ENCODE assay signal across 11 cellular contexts in the genomic region with DNA sequence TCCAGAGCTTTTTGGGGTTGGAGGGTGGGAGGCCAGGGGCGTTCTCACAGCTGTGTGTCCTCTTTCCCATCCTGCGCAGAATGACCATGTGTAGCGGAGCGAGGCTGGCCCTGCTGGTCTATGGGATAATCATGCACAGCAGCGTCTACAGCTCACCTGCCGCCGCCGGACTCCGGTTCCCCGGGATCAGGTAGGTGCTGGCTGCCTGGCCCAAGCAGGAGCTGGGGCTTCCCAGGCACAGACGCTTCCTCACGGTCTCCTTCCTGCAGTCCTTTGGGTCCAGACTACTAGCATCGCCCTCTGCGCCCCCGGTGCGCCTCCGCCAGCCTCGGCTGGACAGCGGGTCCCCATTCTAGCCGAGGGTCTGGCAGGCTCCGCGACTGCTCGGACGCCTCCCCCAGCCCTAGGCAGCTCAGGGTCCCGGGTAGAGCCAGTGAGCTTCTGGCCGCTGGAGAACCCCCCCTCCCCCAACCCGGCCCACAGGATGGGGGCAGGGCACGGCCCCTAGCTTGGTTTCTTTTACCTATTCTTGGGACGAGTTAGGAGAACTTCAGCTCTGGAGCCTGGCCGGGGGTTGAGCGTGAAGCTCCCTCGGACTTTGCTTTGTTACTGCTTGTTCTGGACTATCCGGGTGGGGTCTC. TPM values are rescaled to one million over a fixed set of nuclear protein-coding genes. Genes with fewer than 3 reads are reported as not detected.
A peak's percentile ranks its signal among the peaks of the same experiment; 100 is the strongest.
DNase-seq lines count a peak whose midpoint lies in the region; ATAC-seq and TF ChIP-seq lines count a peak whose summit lies in the region.
"Had no signal": no experiment of that assay in that cellular context is flagged by ENCODE, and none has a peak within 500 bp of the region (broad histone marks: within the 10 kb centered on the region; RNA-seq: fewer than 3 reads in every experiment).

No MANE protein-coding gene starts in this region.

- H3K27ac ChIP-seq in upper lobe of right lung (no peak overlapping the region), substantia nigra (ENCODE audit: low read depth, low read length, poor library complexity, severe bottlenecking) (no peak overlapping the region)
- H3K27ac ChIP-seq: HL-60 had no signal

- peaks cover 9% of the 10 kb centered on the region; the same call in 1 of the 2 replicates for H3K36me3 ChIP-seq in BE2C
- no peaks in the 10 kb centered on the region for H3K36me3 ChIP-seq in upper lobe of right lung

- no peaks in the 10 kb centered on the region for H3K9me3 Mint-ChIP-seq in activated T-helper 1 cell treated with anti-CD3 and anti-CD28 coated beads, Interleukin-12 subunit alpha, Interleukin-12 subunit beta, Interleukin-2, Interleukin-4 antibody, amounts not matched to agents 30 ng/mL and 10 ng/mL and 1 ng/mL, durations not matched to agents 14 hours and 24 hours and 36 hours

- H3K36me3 Mint-ChIP-seq in activated T-helper 1 cell treated with anti-CD3 and anti-CD28 coated beads, Interleukin-12 subunit alpha, Interleukin-12 subunit beta, Interleukin-2, Interleukin-4 antibody, amounts not matched to agents 30 ng/mL and 10 ng/mL and 1 ng/mL, durations not matched to agents 14 hours and 24 hours and 36 hours (ENCODE audit: low read depth) = peaks cover 5% of the 10 kb centered on the region

- ATAC-seq in upper lobe of right lung = no peak

- peak; percentile 22 for DNase-seq in BE2C
- peak; percentile 53 for DNase-seq in D341Med (ENCODE audit: low spot score)
- no peak for DNase-seq in activated T-helper 1 cell treated with anti-CD3 and anti-CD28 coated beads, Interleukin-12 subunit alpha, Interleukin-12 subunit beta, Interleukin-2, Interleukin-4 antibody, amounts not matched to agents 30 ng/mL and 10 ng/mL and 1 ng/mL, durations not matched to agents 14 hours and 24 hours and 36 hours (ENCODE audit: low spot score)
- peak; percentile 29 for DNase-seq in iPS-NIHi11 (ENCODE audit: low spot score)
- no peak for DNase-seq in NCI-H187 treated with DMSO at 0.1 percent for 48 hours (lab: John Stamatoyannopoulos, UW)
- no peak for DNase-seq in upper lobe of right lung
- DNase-seq in substantia nigra (lab: John Stamatoyannopoulos, UW) = no peak
- no peak for DNase-seq in T-helper 9 cell
- DNase-seq: activated CD8-positive, alpha-beta memory T cell treated with anti-CD3 and anti-CD28 coated beads, Interleukin-2, amount 50 U/mL, for 4 hours; trophoblast cell had no signal

- TF ChIP-seq CTCF in BE2C (IDR thresholded peaks at IDR 0.05; ENCODE audit: low read depth, low read length) = no peak
- no peak for TF ChIP-seq CTCF in upper lobe of right lung (IDR thresholded peaks at IDR 0.05)

- H3K27ac Mint-ChIP-seq in activated T-helper 1 cell treated with anti-CD3 and anti-CD28 coated beads, Interleukin-12 subunit alpha, Interleukin-12 subunit beta, Interleukin-2, Interleukin-4 antibody, amounts not matched to agents 30 ng/mL and 10 ng/mL and 1 ng/mL, durations not matched to agents 14 hours and 24 hours and 36 hours = peak overlapping the region; percentile 57

- H3K4me1 ChIP-seq in BE2C (peaks cover 4% of the 10 kb centered on the region; the same call in 1 of the 2 replicates), upper lobe of right lung (peaks cover 28% of the 10 kb centered on the region)

- no peak overlapping the region for H3K4me3 Mint-ChIP-seq in activated T-helper 1 cell treated with anti-CD3 and anti-CD28 coated beads, Interleukin-12 subunit alpha, Interleukin-12 subunit beta, Interleukin-2, Interleukin-4 antibody, amounts not matched to agents 30 ng/mL and 10 ng/mL and 1 ng/mL, durations not matched to agents 14 hours and 24 hours and 36 hours

- peak overlapping the region; percentile 68 for H3K4me3 ChIP-seq in BE2C (ENCODE audit: low read depth, low read length)
- H3K4me3 ChIP-seq in upper lobe of right lung = no peak overlapping the region

- peaks cover 7% of the 10 kb centered on the region for H3K4me1 Mint-ChIP-seq in activated T-helper 1 cell treated with anti-CD3 and anti-CD28 coated beads, Interleukin-12 subunit alpha, Interleukin-12 subunit beta, Interleukin-2, Interleukin-4 antibody, amounts not matched to agents 30 ng/mL and 10 ng/mL and 1 ng/mL, durations not matched to agents 14 hours and 24 hours and 36 hours (ENCODE audit: low read depth)

- H3K9me3 ChIP-seq in BE2C (no peaks in the 10 kb centered on the region), upper lobe of right lung (no peaks in the 10 kb centered on the region)

- no peaks in the 10 kb centered on the region for H3K27me3 ChIP-seq in BE2C
- H3K27me3 ChIP-seq in upper lobe of right lung = peaks cover 96% of the 10 kb centered on the region

- peaks cover 70% of the 10 kb centered on the region for H3K27me3 Mint-ChIP-seq in activated T-helper 1 cell treated with anti-CD3 and anti-CD28 coated beads, Interleukin-12 subunit alpha, Interleukin-12 subunit beta, Interleukin-2, Interleukin-4 antibody, amounts not matched to agents 30 ng/mL and 10 ng/mL and 1 ng/mL, durations not matched to agents 14 hours and 24 hours and 36 hours (ENCODE audit: insufficient read depth)

- intact Hi-C loops in activated T-helper 1 cell treated with anti-CD3 and anti-CD28 coated beads, Interleukin-12 subunit alpha, Interleukin-12 subunit beta, Interleukin-2, Interleukin-4 antibody, amounts not matched to agents 30 ng/mL and 10 ng/mL and 1 ng/mL, durations not matched to agents 14 hours and 24 hours and 36 hours (cut with micrococcal nuclease) = no loop called here
- intact Hi-C loops in upper lobe of right lung (cut with DNase I) = no loop called here

RNA-seq across cellular contexts. Expression of a gene that starts 0.8 kb away (rescaled TPM):
- 30.1 TPM for polyA plus RNA-seq in BE2C (2012; ENCODE audit: insufficient read depth, insufficient read length, low read depth)
- not detected in 2 replicates for total RNA-seq in activated T-helper 1 cell treated with anti-CD3 and anti-CD28 coated beads, Interleukin-12 subunit alpha, Interleukin-12 subunit beta, Interleukin-2, Interleukin-4 antibody, amounts not matched to agents 30 ng/mL and 10 ng/mL and 1 ng/mL, durations not matched to agents 14 hours and 24 hours and 36 hours
- total RNA-seq in upper lobe of right lung = 1.5 TPM

Comparison
In these comparisons a context has a peak if more than half of its experiments do, and no peak if none do; other contexts are left out.
1. DNase-seq: peak in BE2C (single experiment), D341Med (single experiment) and iPS-NIHi11 (single experiment); none in activated T-helper 1 cell treated with anti-CD3 and anti-CD28 coated beads, Interleukin-12 subunit alpha, Interleukin-12 subunit beta, Interleukin-2, Interleukin-4 antibody, amounts not matched to agents 30 ng/mL and 10 ng/mL and 1 ng/mL, durations not matched to agents 14 hours and 24 hours and 36 hours (single experiment), NCI-H187 treated with DMSO at 0.1 percent for 48 hours (single experiment), upper lobe of right lung (single experiment), substantia nigra (0 of 49) and T-helper 9 cell (single experiment).